In the genomic region with DNA sequence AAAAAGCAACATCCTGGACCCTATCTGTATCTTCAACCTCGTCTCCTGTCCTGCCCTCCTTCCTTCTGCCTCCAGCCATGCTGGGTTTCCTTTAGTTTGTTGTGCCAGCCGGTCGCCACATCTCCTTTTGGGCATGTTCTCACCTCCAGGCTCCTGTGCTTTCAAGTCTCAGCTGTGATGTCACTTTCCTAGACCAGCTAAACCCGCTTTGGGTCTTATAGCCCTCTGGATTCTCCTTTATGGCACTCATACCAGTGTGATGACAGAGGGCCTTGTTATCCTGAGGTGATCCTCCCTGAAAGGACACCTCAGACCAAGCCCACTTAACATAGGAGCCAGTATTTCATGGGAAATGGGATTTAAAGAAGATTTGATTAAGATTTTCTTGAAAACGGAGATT, we compare ENCODE assay signal across 1 cellular context.
TF ChIP-seq lines count a peak whose summit lies in the region.

No MANE protein-coding gene starts in this region.

TF ChIP-seq in H1, 55 proteins besides CTCF, POLR2A, EP300 and RAD21 (continued from another document):
- TF ChIP-seq CHD7 (IDR thresholded peaks at IDR 0.05; ENCODE audit: insufficient replicate concordance, low read length) = no peak
- no peak for TF ChIP-seq BACH1 (IDR thresholded peaks at IDR 0.05; ENCODE audit: low read length)
- TF ChIP-seq HDAC6 (IDR thresholded peaks at IDR 0.05; ENCODE audit: low read depth, low read length) = no peak
- no peak for TF ChIP-seq FOSL1 (IDR thresholded peaks at IDR 0.05; ENCODE audit: insufficient read depth, low read depth, low read length)
- TF ChIP-seq CHD2 (IDR thresholded peaks at IDR 0.05; ENCODE audit: low read length) = no peak
- no peak for TF ChIP-seq ZNF274 (IDR thresholded peaks at IDR 0.05; ENCODE audit: borderline replicate concordance, extremely low read depth, low read length)
- no peak for TF ChIP-seq JUN (IDR thresholded peaks at IDR 0.05; ENCODE audit: low read depth, low read length)
- no peak for TF ChIP-seq RFX5 (IDR thresholded peaks at IDR 0.05; ENCODE audit: borderline replicate concordance, low read depth, low read length)
- no peak for TF ChIP-seq POU5F1 (IDR thresholded peaks at IDR 0.05; ENCODE audit: low read depth, low read length)
- no peak for TF ChIP-seq SP4 (IDR thresholded peaks at IDR 0.05; ENCODE audit: low read length)
- no peak for TF ChIP-seq CBX8 (IDR thresholded peaks at IDR 0.05; ENCODE audit: borderline replicate concordance, low read depth, low read length)
- no peak for TF ChIP-seq CHD1 (IDR thresholded peaks at IDR 0.05; ENCODE audit: low read depth, low read length)
